Comparison of ENCODE assay signal across 30 cellular contexts in the genomic region with DNA sequence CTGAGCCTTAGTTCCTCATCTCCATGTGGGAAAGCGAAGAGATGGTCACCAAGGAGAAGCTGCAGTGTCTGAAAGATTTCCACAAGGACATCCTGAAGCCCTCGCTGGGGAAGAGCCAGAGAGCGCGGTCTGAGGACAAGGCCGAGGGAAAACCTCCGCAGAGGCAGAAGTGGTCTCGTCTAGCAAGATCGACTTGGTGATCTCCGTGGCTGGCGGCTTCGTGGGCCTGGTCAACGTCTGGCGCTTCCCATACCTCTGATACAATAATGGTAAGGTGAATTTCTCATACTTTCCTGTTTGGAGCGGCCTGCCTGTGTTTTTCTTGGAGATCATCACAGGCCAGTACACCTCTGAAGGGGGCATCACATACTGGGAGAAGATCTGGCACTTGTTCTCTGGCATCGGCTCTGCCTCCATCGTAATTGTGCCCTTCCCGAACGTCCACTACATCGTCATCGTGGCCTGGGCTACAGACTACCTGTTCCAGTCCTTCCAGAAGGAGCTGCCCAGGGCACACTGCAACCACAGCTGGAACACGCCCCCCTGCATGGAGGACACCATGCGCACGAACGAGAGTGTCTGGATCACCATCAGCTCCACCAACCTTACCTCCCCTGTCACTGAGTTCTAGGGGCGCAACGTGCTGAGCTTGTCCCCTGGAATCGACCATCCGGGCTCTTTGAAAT.
"Had no signal": no experiment of that assay in that cellular context is flagged by ENCODE, and none has a peak within 500 bp of the region (broad histone marks: within the 10 kb centered on the region; RNA-seq: fewer than 3 reads in every experiment).

No MANE protein-coding gene starts in this region.

- H3K27me3 Mint-ChIP-seq: central memory CD8-positive, alpha-beta T cell; naive thymus-derived CD4-positive, alpha-beta T cell; progenitor cell of endocrine pancreas had no signal

- H3K4me1 Mint-ChIP-seq: central memory CD8-positive, alpha-beta T cell; immature natural killer cell; naive thymus-derived CD4-positive, alpha-beta T cell; nephron; neural progenitor cell; stimulated activated effector memory CD8-positive, alpha-beta T cell treated with anti-CD3 and anti-CD28 coated beads, Interleukin-12 subunit alpha, Interleukin-12 subunit beta, amount 100 ng/mL, for 72 hours had no signal

- H3K9me3 ChIP-seq: esophagus muscularis mucosa, pancreas, right lobe of liver, thoracic aorta, vagina had no signal

- H3K27ac Mint-ChIP-seq: immature natural killer cell; naive thymus-derived CD4-positive, alpha-beta T cell; nephron; neural progenitor cell; progenitor cell of endocrine pancreas; stimulated activated effector memory CD8-positive, alpha-beta T cell treated with anti-CD3 and anti-CD28 coated beads, Interleukin-12 subunit alpha, Interleukin-12 subunit beta, amount 100 ng/mL, for 72 hours had no signal

- H3K27me3 ChIP-seq: esophagus muscularis mucosa, foreskin keratinocyte, neural progenitor cell, pancreas, right lobe of liver, tibial nerve, upper lobe of left lung, vagina had no signal

- H3K4me3 Mint-ChIP-seq: central memory CD8-positive, alpha-beta T cell; immature natural killer cell; naive thymus-derived CD4-positive, alpha-beta T cell; nephron; neural progenitor cell; stimulated activated effector memory CD8-positive, alpha-beta T cell treated with anti-CD3 and anti-CD28 coated beads, Interleukin-12 subunit alpha, Interleukin-12 subunit beta, amount 100 ng/mL, for 72 hours had no signal

- ATAC-seq: foreskin keratinocyte; left lobe of liver; naive thymus-derived CD4-positive, alpha-beta T cell; pancreas; right lobe of liver; stimulated activated effector memory CD8-positive, alpha-beta T cell treated with anti-CD3 and anti-CD28 coated beads, Interleukin-12 subunit alpha, Interleukin-12 subunit beta, amount 100 ng/mL, for 72 hours had no signal

- H3K27ac ChIP-seq: coronary artery, esophagus muscularis mucosa, foreskin keratinocyte, neural progenitor cell, pancreas, right lobe of liver, thoracic aorta, tibial nerve, upper lobe of left lung, vagina had no signal

- DNase-seq: dermis blood vessel endothelial cell; effector memory CD4-positive, alpha-beta T cell; foreskin keratinocyte; glutamatergic neuron; hypothalamus; immature natural killer cell; islet precursor cell; mesenchymal stem cell; midbrain; naive thymus-derived CD4-positive, alpha-beta T cell; nucleus accumbens; small intestine; stimulated activated CD4-positive, alpha-beta T cell treated with anti-CD3 and anti-CD28 coated beads, Interleukin-12 subunit alpha, Interleukin-12 subunit beta, amount 100 ng/mL, for 4 hours; stimulated activated CD4-positive, alpha-beta T cell treated with anti-CD3 and anti-CD28 coated beads, Interleukin-1b, Interleukin-23, amount 100 ng/mL, for 48 hours; stimulated activated CD4-positive, alpha-beta T cell treated with anti-CD3 and anti-CD28 coated beads, Interleukin-4, amount 100 ng/mL, for 24 hours; stimulated activated naive CD4-positive, alpha-beta T cell treated with Interleukin-2 at 50 U/mL for 16 hours had no signal

- H3K4me3 ChIP-seq: coronary artery, esophagus muscularis mucosa, neural progenitor cell, pancreas, right lobe of liver, thoracic aorta, tibial nerve, upper lobe of left lung, vagina had no signal

- H3K36me3 ChIP-seq: esophagus muscularis mucosa, pancreas, right lobe of liver, thoracic aorta, tibial nerve, upper lobe of left lung, vagina had no signal

- H3K4me1 ChIP-seq: esophagus muscularis mucosa, foreskin keratinocyte, neural progenitor cell, pancreas, right lobe of liver, tibial nerve, upper lobe of left lung, vagina had no signal
